13 cellular contexts compared by ENCODE assay signal in genomic region chr12:91986084-91986483, GRCh38.
DNase-seq lines count a peak whose midpoint lies in the region; FAIRE-seq and TF ChIP-seq lines count a peak whose summit lies in the region.
"Had no signal": no experiment of that assay in that cellular context is flagged by ENCODE, and none has a peak within 500 bp of the region (broad histone marks: within the 10 kb centered on the region; RNA-seq: fewer than 3 reads in every experiment).

No MANE protein-coding gene starts in this region.

- BruUV-seq in Calu3 (replicated peaks; lab: Mats Ljungman, UMichigan), result no TSS peak

- H3K4me3 ChIP-seq in endodermal cell (ENCODE audit: low read length), result no peak overlapping the region

- no peak overlapping the region for H3K27ac Mint-ChIP-seq in endodermal cell
- H3K27ac Mint-ChIP-seq in activated naive CD8-positive, alpha-beta T cell treated with anti-CD3 and anti-CD28 coated beads for 36 hours, result no peak overlapping the region
- H3K27ac Mint-ChIP-seq in Calu3 (ENCODE audit: unreplicated experiment), result no peak overlapping the region

- H3K36me3 ChIP-seq in endodermal cell (ENCODE audit: control insufficient read depth, insufficient read depth, low read length), result no peaks in the 10 kb centered on the region

- H3K27ac ChIP-seq in endodermal cell (ENCODE audit: low read depth, low read length), result peak overlapping the region; percentile 49
- H3K27ac ChIP-seq: RWPE1, VCaP had no signal

- 58 to 82% methylated on average over 2 of the region's 2 CpGs for WGBS in endodermal cell (ENCODE audit: insufficient coverage in 1 of 2, insufficient read length in 1 of 2), 2 experiments

- no peaks in the 10 kb centered on the region for H3K27me3 Mint-ChIP-seq in endodermal cell (ENCODE audit: insufficient read depth)
- no peaks in the 10 kb centered on the region for H3K27me3 Mint-ChIP-seq in activated naive CD8-positive, alpha-beta T cell treated with anti-CD3 and anti-CD28 coated beads for 36 hours
- no peaks in the 10 kb centered on the region for H3K27me3 Mint-ChIP-seq in Calu3 (ENCODE audit: unreplicated experiment)

- H3K36me3 Mint-ChIP-seq in endodermal cell (ENCODE audit: low read depth) (no peaks in the 10 kb centered on the region), Calu3 (ENCODE audit: insufficient read depth, unreplicated experiment) (no peaks in the 10 kb centered on the region)
- peaks cover 9% of the 10 kb centered on the region for H3K36me3 Mint-ChIP-seq in activated naive CD8-positive, alpha-beta T cell treated with anti-CD3 and anti-CD28 coated beads for 36 hours

- in situ Hi-C loops in G401 (cut with HindIII; ENCODE audit: low sequenced_read_pairs), result no loop called here

- intact Hi-C loops in posterior vena cava (cut with DNase I), result no loop called here
- intact Hi-C loops in Calu3 (cut with micrococcal nuclease; ENCODE audit: unreplicated experiment), result no loop called here

- TF ChIP-seq CTCF in endodermal cell (conservative IDR thresholded peaks at IDR 0.05), result no peak
- TF ChIP-seq CTCF in Calu3 (IDR thresholded peaks at IDR 0.05; ENCODE audit: unreplicated experiment), result no peak

- H3K9me3 Mint-ChIP-seq in endodermal cell (no peaks in the 10 kb centered on the region), Calu3 (ENCODE audit: low read depth, unreplicated experiment) (peaks cover 2% of the 10 kb centered on the region)
- H3K9me3 Mint-ChIP-seq in activated naive CD8-positive, alpha-beta T cell treated with anti-CD3 and anti-CD28 coated beads for 36 hours, result peaks cover 6% of the 10 kb centered on the region

- H3K4me1 Mint-ChIP-seq in endodermal cell (peaks cover 30% of the 10 kb centered on the region), Calu3 (ENCODE audit: low read depth, unreplicated experiment) (peaks cover 23% of the 10 kb centered on the region)
- peaks cover 44% of the 10 kb centered on the region for H3K4me1 Mint-ChIP-seq in activated naive CD8-positive, alpha-beta T cell treated with anti-CD3 and anti-CD28 coated beads for 36 hours

- CTCF ChIA-PET in Calu3 (lab: Charles Lee), result interaction anchor here (0.6 kb wide), 1 partner anchor 290 kb away, joined by 3 read pairs; no protein-coding TSS in a partner anchor

- no peak overlapping the region for H3K4me3 Mint-ChIP-seq in endodermal cell
- H3K4me3 Mint-ChIP-seq in activated naive CD8-positive, alpha-beta T cell treated with anti-CD3 and anti-CD28 coated beads for 36 hours, result no peak overlapping the region
- no peak overlapping the region for H3K4me3 Mint-ChIP-seq in Calu3 (ENCODE audit: low read depth, unreplicated experiment)

- H3K9me3 ChIP-seq in endodermal cell (ENCODE audit: control insufficient read depth, low read length), result no peaks in the 10 kb centered on the region

- peaks cover 8% of the 10 kb centered on the region for H3K4me1 ChIP-seq in endodermal cell (ENCODE audit: control insufficient read depth, insufficient read depth, low read length)

- FAIRE-seq in RCC 7860 (lab: Jason Lieb, UNC), result peak; percentile 51
- FAIRE-seq: GM19239 had no signal

- H3K27me3 ChIP-seq in endodermal cell (ENCODE audit: control insufficient read depth, insufficient read depth, low read length, poor library complexity, severe bottlenecking), result no peaks in the 10 kb centered on the region

- H3K9ac ChIP-seq in endodermal cell (ENCODE audit: extremely low read depth, low read length, poor library complexity, severe bottlenecking), result no peak overlapping the region

- DNase-seq in G401 (ENCODE audit: low spot score) (peak; percentile 94), RCC 7860 (ENCODE audit: low spot score) (peak; percentile 60), endodermal cell (no peak), renal cortical epithelial cell (ENCODE audit: low read depth) (peak; percentile 44), posterior vena cava (ENCODE audit: low spot score) (no peak), Calu3 (no peak)
- DNase-seq in activated CD4-positive, alpha-beta T cell treated with anti-CD3 and anti-CD28 coated beads for 1 hour, result no peak
- no peak for DNase-seq in activated naive CD8-positive, alpha-beta T cell treated with anti-CD3 and anti-CD28 coated beads for 36 hours
- DNase-seq: COR-L47; stimulated activated CD4-positive, alpha-beta T cell treated with anti-CD3 and anti-CD28 coated beads, Interleukin-1b, Interleukin-23, amount 100 ng/mL, for 48 hours had no signal

Comparison
In these comparisons a context has a peak if more than half of its experiments do, and no peak if none do; other contexts are left out.
1. DNase-seq: peak in G401 (single experiment), RCC 7860 (single experiment) and renal cortical epithelial cell (single experiment); none in endodermal cell (single experiment), activated CD4-positive, alpha-beta T cell treated with anti-CD3 and anti-CD28 coated beads for 1 hour (single experiment), activated naive CD8-positive, alpha-beta T cell treated with anti-CD3 and anti-CD28 coated beads for 36 hours (single experiment), posterior vena cava (single experiment) and Calu3 (single experiment).